In the genomic region with DNA sequence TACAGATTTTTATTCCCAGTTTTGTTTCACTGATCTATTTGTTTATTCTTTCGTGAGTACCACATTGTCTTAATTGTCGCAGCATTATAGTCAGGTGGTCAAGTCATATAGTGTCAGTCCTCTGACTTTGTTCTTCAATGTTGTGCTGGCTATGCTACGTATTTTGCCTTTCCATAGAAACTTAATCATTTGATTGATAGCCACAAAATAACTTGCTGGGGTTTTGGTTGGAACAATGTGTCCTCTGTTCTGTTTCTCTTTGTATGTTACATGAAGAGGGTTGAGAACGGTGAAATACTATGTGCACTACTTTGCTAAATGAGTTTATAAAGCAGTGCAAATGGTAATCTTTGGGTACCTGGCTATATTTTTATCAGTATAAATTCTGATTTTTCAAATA, we compare ENCODE assay signal across 19 cellular contexts.
DNase-seq lines count a peak whose midpoint lies in the region; ATAC-seq, FAIRE-seq and TF ChIP-seq lines count a peak whose summit lies in the region.
"Had no signal": no experiment of that assay in that cellular context is flagged by ENCODE, and none has a peak within 500 bp of the region (broad histone marks: within the 10 kb centered on the region; RNA-seq: fewer than 3 reads in every experiment).

No MANE protein-coding gene starts in this region.

- FAIRE-seq in GM19239 (lab: Jason Lieb, UNC), result no peak
- FAIRE-seq: GM12892, H54 had no signal

- H3K4me3 Mint-ChIP-seq in progenitor cell of endocrine pancreas (ENCODE audit: low read depth), result no peak overlapping the region
- H3K4me3 Mint-ChIP-seq in naive thymus-derived CD8-positive, alpha-beta T cell, result no peak overlapping the region

- H3K27me3 Mint-ChIP-seq in progenitor cell of endocrine pancreas, result no peaks in the 10 kb centered on the region
- H3K27me3 Mint-ChIP-seq in naive thymus-derived CD8-positive, alpha-beta T cell, result no peaks in the 10 kb centered on the region
- H3K27me3 Mint-ChIP-seq: CD4-positive, CD25-positive, alpha-beta regulatory T cell had no signal

- POLR2A ChIA-PET in naive thymus-derived CD8-positive, alpha-beta T cell (lab: Charles Lee), result no interaction called here

- no peak for ATAC-seq in Right ventricle myocardium superior (ENCODE audit: poor library complexity)
- ATAC-seq in naive thymus-derived CD8-positive, alpha-beta T cell, result no peak
- ATAC-seq: Panc1 had no signal

- peaks cover 26% of the 10 kb centered on the region for H3K36me3 Mint-ChIP-seq in progenitor cell of endocrine pancreas (ENCODE audit: insufficient read depth)
- H3K36me3 Mint-ChIP-seq in naive thymus-derived CD8-positive, alpha-beta T cell, result peaks cover 21 to 62% (median 53%) of the 10 kb centered on the region in 3 donors

- peak overlapping the region; percentile 81 for H3K27ac Mint-ChIP-seq in progenitor cell of endocrine pancreas
- H3K27ac Mint-ChIP-seq in naive thymus-derived CD8-positive, alpha-beta T cell, result peak overlapping the region in 1 of 10 donors; percentile 35
- H3K27ac Mint-ChIP-seq: CD4-positive, CD25-positive, alpha-beta regulatory T cell had no signal

- intact Hi-C loops in Right ventricle myocardium superior (cut with DNase I), result no loop called here

- peaks cover 5% of the 10 kb centered on the region for H3K4me1 Mint-ChIP-seq in progenitor cell of endocrine pancreas (ENCODE audit: low read depth)
- H3K4me1 Mint-ChIP-seq in naive thymus-derived CD8-positive, alpha-beta T cell, result peaks cover 0 to 6% (median 2%) of the 10 kb centered on the region in 4 donors

- no peak for TF ChIP-seq CTCF in progenitor cell of endocrine pancreas (IDR thresholded peaks at IDR 0.05; ENCODE audit: unreplicated experiment)

- H3K9me3 Mint-ChIP-seq in progenitor cell of endocrine pancreas (ENCODE audit: low read depth), result peaks cover 3% of the 10 kb centered on the region
- peaks cover 0 to 24% (median 5%) of the 10 kb centered on the region in 9 donors for H3K9me3 Mint-ChIP-seq in naive thymus-derived CD8-positive, alpha-beta T cell

- DNase-seq in Ammon's horn (ENCODE audit: low spot score) (peak; percentile 11), globus pallidus (ENCODE audit: low spot score) (peak; percentile 62), progenitor cell of endocrine pancreas (ENCODE audit: low spot score, unreplicated experiment) (no peak), Right ventricle myocardium superior (no peak), GM19239 (ENCODE audit: insufficient read length, low spot score) (no peak)
- DNase-seq in naive thymus-derived CD8-positive, alpha-beta T cell, result no peak
- DNase-seq in activated CD4-positive, alpha-beta T cell treated with anti-CD3 and anti-CD28 coated beads, Interleukin-2, amount 50 U/mL, for 48 hours, result no peak
- DNase-seq: 8988T; BE2C; CD4-positive, CD25-positive, alpha-beta regulatory T cell; NCI-H1092 treated with DMSO at 0.1 percent for 48 hours; NCI-H2081; NCI-H2171 treated with DMSO at 0.1 percent for 48 hours; NCI-H446; NCI-H69 had no signal

- H3K27ac ChIP-seq in angular gyrus (ENCODE audit: low read depth, low read length), result peak overlapping the region; percentile 68

Comparison
In these comparisons a context has a peak if more than half of its experiments do, and no peak if none do; other contexts are left out.
1. DNase-seq: peak in Ammon's horn (single experiment) and globus pallidus (single experiment); none in progenitor cell of endocrine pancreas (single experiment), Right ventricle myocardium superior (single experiment), naive thymus-derived CD8-positive, alpha-beta T cell (0 of 10), GM19239 (single experiment) and activated CD4-positive, alpha-beta T cell treated with anti-CD3 and anti-CD28 coated beads, Interleukin-2, amount 50 U/mL, for 48 hours (0 of 2).